ENCODE assay signal across 15 cellular contexts in the genomic region with DNA sequence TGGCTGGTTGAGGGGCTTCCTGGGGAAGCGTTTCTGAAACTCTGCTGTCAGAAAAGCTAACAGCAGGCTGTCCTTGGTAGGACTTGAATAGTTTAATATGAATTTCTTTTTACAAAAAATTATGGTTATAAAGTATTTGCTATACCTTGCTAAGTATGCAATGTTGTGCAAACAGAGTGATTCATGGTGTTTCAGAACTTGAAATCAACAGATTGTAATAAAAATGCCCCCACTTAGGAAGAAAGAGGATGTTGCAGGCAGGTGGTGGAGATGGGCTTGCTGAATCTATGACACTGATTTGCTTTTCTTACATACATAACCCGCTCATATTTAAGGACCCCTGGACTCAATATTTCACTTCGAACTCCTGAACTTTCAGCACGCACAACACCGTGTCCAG.
DNase-seq lines count a peak whose midpoint lies in the region; ATAC-seq and TF ChIP-seq lines count a peak whose summit lies in the region.
"Had no signal": no experiment of that assay in that cellular context is flagged by ENCODE, and none has a peak within 500 bp of the region (broad histone marks: within the 10 kb centered on the region; RNA-seq: fewer than 3 reads in every experiment).

No MANE protein-coding gene starts in this region.

- no peak overlapping the region for H3K4me3 Mint-ChIP-seq in WTC11
- H3K4me3 Mint-ChIP-seq: CD8-positive, alpha-beta memory T cell; HFFc6 had no signal

- no peaks in the 10 kb centered on the region for H3K27me3 ChIP-seq in BLaER1 treated with 17β-estradiol and CSF1 and Interleukin-3, amounts not matched to agents 10 nM and 100 nM
- no peaks in the 10 kb centered on the region for H3K27me3 ChIP-seq in Karpas-422 (ENCODE audit: low read length)
- no peaks in the 10 kb centered on the region for H3K27me3 ChIP-seq in osteoblast (ENCODE audit: insufficient read depth, low read length)
- H3K27me3 ChIP-seq: BE2C had no signal

- no peaks in the 10 kb centered on the region for H3K4me1 Mint-ChIP-seq in WTC11
- H3K4me1 Mint-ChIP-seq: CD8-positive, alpha-beta memory T cell had no signal

- no peak overlapping the region for H3K9ac ChIP-seq in BLaER1 treated with 17β-estradiol and CSF1 and Interleukin-3, amounts not matched to agents 10 nM and 100 nM
- no peak overlapping the region for H3K9ac ChIP-seq in Karpas-422 (ENCODE audit: low read length)

- peaks cover 10 to 23% (median 17%) of the 10 kb centered on the region in 11 experiments; a peak in 21 of 22 replicates for H3K9me3 ChIP-seq in BLaER1 treated with 17β-estradiol and CSF1 and Interleukin-3, amounts not matched to agents 10 nM and 100 nM (replicated peaks in 1 of 11)
- H3K9me3 ChIP-seq in Karpas-422 (ENCODE audit: low read length) (no peaks in the 10 kb centered on the region), osteoblast (ENCODE audit: low read depth, low read length) (no peaks in the 10 kb centered on the region)
- H3K9me3 ChIP-seq: BE2C, Caco-2 had no signal

- no peaks in the 10 kb centered on the region for H4K20me1 ChIP-seq in BLaER1 treated with 17β-estradiol and CSF1 and Interleukin-3, amounts not matched to agents 10 nM and 100 nM
- no peaks in the 10 kb centered on the region for H4K20me1 ChIP-seq in Karpas-422 (ENCODE audit: insufficient read depth, low read depth, low read length)
- no peaks in the 10 kb centered on the region for H4K20me1 ChIP-seq in osteoblast (ENCODE audit: insufficient read depth, low read length)

- H3K36me3 ChIP-seq in BLaER1 treated with 17β-estradiol and CSF1 and Interleukin-3, amounts not matched to agents 10 nM and 100 nM = no peaks in the 10 kb centered on the region
- H3K36me3 ChIP-seq in Karpas-422 (ENCODE audit: insufficient read depth, low read length) = no peaks in the 10 kb centered on the region
- H3K36me3 ChIP-seq in osteoblast (ENCODE audit: insufficient read depth, low read length) = no peaks in the 10 kb centered on the region
- H3K36me3 ChIP-seq: BE2C had no signal

- POLR2A ChIA-PET in WTC11 (lab: Charles Lee) = no interaction called here

- DNase-seq in Karpas-422 = peak; percentile 14
- peak; percentile 29 for DNase-seq in fibroblast of peridontal ligament (ENCODE audit: extremely low read depth)
- DNase-seq in osteoblast (ENCODE audit: insufficient read length, low spot score, missing footprints) = no peak
- DNase-seq in WTC11 (ENCODE audit: low spot score) = no peak
- no peak for DNase-seq in cerebellum (ENCODE audit: low spot score)
- DNase-seq: BE2C; Caco-2; CD8-positive, alpha-beta memory T cell; DND-41; GDM1; HCEC 1CT; HFFc6 had no signal

- H2AFZ ChIP-seq in Karpas-422 (ENCODE audit: low read length) (no peak overlapping the region), osteoblast (ENCODE audit: low read length) (peak overlapping the region; percentile 10)

- peaks cover 21% of the 10 kb centered on the region for H3K9me3 Mint-ChIP-seq in WTC11

- ATAC-seq in GM21360 (IDR thresholded peaks at IDR 0.05; ENCODE audit: unreplicated experiment) (no peak), WTC11 (no peak)
- ATAC-seq: HepG2 had no signal

- no peaks in the 10 kb centered on the region for H3K79me2 ChIP-seq in Karpas-422 (ENCODE audit: low read length)
- no peaks in the 10 kb centered on the region for H3K79me2 ChIP-seq in osteoblast (ENCODE audit: insufficient read depth, low read length)

- H3K4me1 ChIP-seq in BLaER1 treated with 17β-estradiol and CSF1 and Interleukin-3, amounts not matched to agents 10 nM and 100 nM = peaks cover 0 to 21% (median 10%) of the 10 kb centered on the region in 10 experiments; a peak in 13 of 20 replicates
- 0 out of 2 replicates have a peak, but pooled peaks cover 5% of the 10 kb centered on the region for H3K4me1 ChIP-seq in Karpas-422 (ENCODE audit: low read length)
- H3K4me1 ChIP-seq in osteoblast (ENCODE audit: insufficient read depth, low read length) = peaks cover 20% of the 10 kb centered on the region
- H3K4me1 ChIP-seq: BE2C, Caco-2 had no signal

- no peak overlapping the region for H3K27ac ChIP-seq in BLaER1 treated with 17β-estradiol and CSF1 and Interleukin-3, amounts not matched to agents 10 nM and 100 nM
- H3K27ac ChIP-seq in Karpas-422 (ENCODE audit: low read length) (no peak overlapping the region), osteoblast (ENCODE audit: low read depth, low read length) (no peak overlapping the region)

- H3K4me2 ChIP-seq in BLaER1 treated with 17β-estradiol and CSF1 and Interleukin-3, amounts not matched to agents 10 nM and 100 nM = peak overlapping the region in 8 of 11 experiments; percentile 1 to 38 (median 10); a peak in 10 of 22 replicates
- H3K4me2 ChIP-seq in Karpas-422 (ENCODE audit: low read depth, low read length, poor library complexity, severe bottlenecking) = no peak overlapping the region
- no peak overlapping the region for H3K4me2 ChIP-seq in osteoblast (ENCODE audit: insufficient read depth, low read length)

- H3K27me3 Mint-ChIP-seq in WTC11 (ENCODE audit: low read depth) = no peaks in the 10 kb centered on the region; the same call in 1 of the 2 replicates

- H3K9me2 ChIP-seq in Karpas-422 (replicated peaks; ENCODE audit: insufficient read depth, low read length) = no peaks in the 10 kb centered on the region

- H3K36me3 Mint-ChIP-seq in WTC11 = peaks cover 17% of the 10 kb centered on the region
- H3K36me3 Mint-ChIP-seq: CD8-positive, alpha-beta memory T cell had no signal

- no peak overlapping the region for H3K27ac Mint-ChIP-seq in WTC11
- H3K27ac Mint-ChIP-seq: CD8-positive, alpha-beta memory T cell; HFFc6 had no signal

- H3K4me3 ChIP-seq in BLaER1 treated with 17β-estradiol and CSF1 and Interleukin-3, amounts not matched to agents 10 nM and 100 nM = no peak overlapping the region
- H3K4me3 ChIP-seq in Karpas-422 (ENCODE audit: low read length) (no peak overlapping the region), osteoblast (ENCODE audit: insufficient read depth, low read length) (no peak overlapping the region)

- CTCF ChIA-PET in WTC11 (lab: Charles Lee) = no interaction called here

- no peak for TF ChIP-seq CTCF in osteoblast (IDR thresholded peaks at IDR 0.05; ENCODE audit: extremely low read depth, low read depth, low read length)
- TF ChIP-seq CTCF in WTC11 (IDR thresholded peaks at IDR 0.05) = no peak

TF ChIP-seq in WTC11, 78 proteins besides CTCF, POLR2A, EP300 and RAD21:
- TF ChIP-seq MXD4 (CRISPR knock-in tag; IDR thresholded peaks at IDR 0.05; ENCODE audit: borderline replicate concordance) = no peak
- TF ChIP-seq ZNF423 (CRISPR knock-in tag; IDR thresholded peaks at IDR 0.05) = no peak
- TF ChIP-seq SOX15 (CRISPR knock-in tag; IDR thresholded peaks at IDR 0.05) = no peak
- no peak for TF ChIP-seq SMAD3 (CRISPR knock-in tag; IDR thresholded peaks at IDR 0.05; ENCODE audit: borderline replicate concordance)
- no peak for TF ChIP-seq ZNF263 (CRISPR knock-in tag; IDR thresholded peaks at IDR 0.05; ENCODE audit: low read depth)
- TF ChIP-seq IRF2 (CRISPR knock-in tag; IDR thresholded peaks at IDR 0.05; ENCODE audit: borderline replicate concordance, low read depth) = no peak
- no peak for TF ChIP-seq CREB1 (CRISPR knock-in tag; IDR thresholded peaks at IDR 0.05)
- TF ChIP-seq, protein P1, sequence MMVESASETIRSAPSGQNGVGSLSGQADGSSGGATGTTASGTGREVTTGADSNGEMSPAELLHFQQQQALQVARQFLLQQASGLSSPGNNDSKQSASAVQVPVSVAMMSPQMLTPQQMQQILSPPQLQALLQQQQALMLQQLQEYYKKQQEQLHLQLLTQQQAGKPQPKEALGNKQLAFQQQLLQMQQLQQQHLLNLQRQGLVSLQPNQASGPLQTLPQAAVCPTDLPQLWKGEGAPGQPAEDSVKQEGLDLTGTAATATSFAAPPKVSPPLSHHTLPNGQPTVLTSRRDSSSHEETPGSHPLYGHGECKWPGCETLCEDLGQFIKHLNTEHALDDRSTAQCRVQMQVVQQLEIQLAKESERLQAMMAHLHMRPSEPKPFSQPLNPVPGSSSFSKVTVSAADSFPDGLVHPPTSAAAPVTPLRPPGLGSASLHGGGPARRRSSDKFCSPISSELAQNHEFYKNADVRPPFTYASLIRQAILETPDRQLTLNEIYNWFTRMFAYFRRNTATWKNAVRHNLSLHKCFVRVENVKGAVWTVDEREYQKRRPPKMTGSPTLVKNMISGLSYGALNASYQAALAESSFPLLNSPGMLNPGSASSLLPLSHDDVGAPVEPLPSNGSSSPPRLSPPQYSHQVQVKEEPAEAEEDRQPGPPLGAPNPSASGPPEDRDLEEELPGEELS (CRISPR knock-in tag; IDR thresholded peaks at IDR 0.05) = no peak
- TF ChIP-seq ZNF317 (CRISPR knock-in tag; IDR thresholded peaks at IDR 0.05; ENCODE audit: borderline replicate concordance, low read depth) = no peak
- TF ChIP-seq HMGA2 (CRISPR knock-in tag; IDR thresholded peaks at IDR 0.05) = no peak
- no peak for TF ChIP-seq TEAD1 (CRISPR knock-in tag; IDR thresholded peaks at IDR 0.05)
- no peak for TF ChIP-seq TP53 (CRISPR knock-in tag; IDR thresholded peaks at IDR 0.05)
- TF ChIP-seq ZSCAN18 (CRISPR knock-in tag; IDR thresholded peaks at IDR 0.05) = no peak

Comparison
In these comparisons a context has a peak if more than half of its experiments do, and no peak if none do; other contexts are left out.
1. H3K4me2 ChIP-seq: peak in BLaER1 treated with 17β-estradiol and CSF1 and Interleukin-3, amounts not matched to agents 10 nM and 100 nM (8 of 11); none in Karpas-422 (single experiment) and osteoblast (single experiment).
2. DNase-seq: peak in Karpas-422 (single experiment) and fibroblast of peridontal ligament (single experiment); none in osteoblast (single experiment), WTC11 (single experiment) and cerebellum (single experiment).